In genomic region chr4:1770245-1770644, GRCh38 we compare ENCODE assay signal across 2 cellular contexts.
TF ChIP-seq lines count a peak whose summit lies in the region.

No MANE protein-coding gene starts in this region.

TF ChIP-seq in GM23338, 12 proteins besides CTCF, POLR2A, EP300 and RAD21:
- TF ChIP-seq ZNF331 (CRISPR knock-in tag; IDR thresholded peaks at IDR 0.05; ENCODE audit: low read depth) (no peak), POLR2AphosphoS5 (IDR thresholded peaks at IDR 0.05; ENCODE audit: low read depth) (no peak), ETS1 (IDR thresholded peaks at IDR 0.05) (no peak), ZNF462 (CRISPR knock-in tag; IDR thresholded peaks at IDR 0.05) (no peak), REST (IDR thresholded peaks at IDR 0.05; ENCODE audit: unreplicated experiment) (no peak), EZH2phosphoT487 (IDR thresholded peaks at IDR 0.05; ENCODE audit: unreplicated experiment) (no peak), ZNF114 (CRISPR knock-in tag; IDR thresholded peaks at IDR 0.05) (no peak), CREB1 (CRISPR knock-in tag; IDR thresholded peaks at IDR 0.05; ENCODE audit: low read depth) (no peak), STAT1 (IDR thresholded peaks at IDR 0.05; ENCODE audit: unreplicated experiment) (no peak), JUNB (IDR thresholded peaks at IDR 0.05; ENCODE audit: unreplicated experiment) (no peak), EZH2 (IDR thresholded peaks at IDR 0.05; ENCODE audit: low read depth, unreplicated experiment) (no peak), NANOG (IDR thresholded peaks at IDR 0.05; ENCODE audit: borderline replicate concordance) (no peak)

TF ChIP-seq in H1, 55 proteins besides CTCF, POLR2A, EP300 and RAD21:
- no peak for TF ChIP-seq BACH1 (IDR thresholded peaks at IDR 0.05; ENCODE audit: low read length)
- TF ChIP-seq ZNF274 (IDR thresholded peaks at IDR 0.05; ENCODE audit: borderline replicate concordance, extremely low read depth, low read length): no peak
- TF ChIP-seq BCL11A (IDR thresholded peaks at IDR 0.05; ENCODE audit: low read depth in 2 of 2, low read length in 2 of 2): no peak
- no peak for TF ChIP-seq RBBP5 (IDR thresholded peaks at IDR 0.05; ENCODE audit: borderline replicate concordance, low read depth, low read length)
- no peak for TF ChIP-seq JUN (IDR thresholded peaks at IDR 0.05; ENCODE audit: low read depth, low read length)
